ENCODE assay signal across 22 cellular contexts in genomic region chr9:87564111-87564510, GRCh38.
A peak's percentile ranks its signal among the peaks of the same experiment; 100 is the strongest.
DNase-seq lines count a peak whose midpoint lies in the region; ATAC-seq and TF ChIP-seq lines count a peak whose summit lies in the region.
"Had no signal": no experiment of that assay in that cellular context is flagged by ENCODE, and none has a peak within 500 bp of the region (broad histone marks: within the 10 kb centered on the region; RNA-seq: fewer than 3 reads in every experiment).

No MANE protein-coding gene starts in this region.

- H3K27me3 Mint-ChIP-seq in mesothelial cell of epicardium (ENCODE audit: low read depth), result no peaks in the 10 kb centered on the region
- no peaks in the 10 kb centered on the region for H3K27me3 Mint-ChIP-seq in activated T-helper 2 cell treated with anti-CD3 and anti-CD28 coated beads, Interferon-gamma antibody, Interleukin-2, Interleukin-4, amounts not matched to agents 10 μg/mL and 5 μg/mL and 100 μg/mL, durations not matched to agents 14 hours and 24 hours and 36 hours (ENCODE audit: low read depth)
- H3K27me3 Mint-ChIP-seq: activated B cell treated with CpG ODN at 0.5 μM for 24 hours; activated CD8-positive, alpha-beta memory T cell treated with anti-CD3 and anti-CD28 coated beads, Interleukin-2, amount 10 ng/mL, durations not matched to agents 7 days and 5 days; brain; progenitor cell of endocrine pancreas had no signal

- TF ChIP-seq CTCF in mesothelial cell of epicardium (IDR thresholded peaks at IDR 0.05; ENCODE audit: unreplicated experiment) (no peak), brain microvascular endothelial cell (IDR thresholded peaks at IDR 0.05; ENCODE audit: low read depth, low read length, missing control alignments) (no peak)

- H3K4me1 Mint-ChIP-seq in mesothelial cell of epicardium, result peaks cover 51% of the 10 kb centered on the region
- H3K4me1 Mint-ChIP-seq in activated T-helper 2 cell treated with anti-CD3 and anti-CD28 coated beads, Interferon-gamma antibody, Interleukin-2, Interleukin-4, amounts not matched to agents 10 μg/mL and 5 μg/mL and 100 μg/mL, durations not matched to agents 14 hours and 24 hours and 36 hours (ENCODE audit: low read depth), result peaks cover 3% of the 10 kb centered on the region
- H3K4me1 Mint-ChIP-seq: activated B cell treated with CpG ODN at 0.5 μM for 24 hours; activated CD8-positive, alpha-beta memory T cell treated with anti-CD3 and anti-CD28 coated beads, Interleukin-2, amount 10 ng/mL, durations not matched to agents 7 days and 5 days; IgD-negative memory B cell had no signal

- no peak overlapping the region for H3K4me3 Mint-ChIP-seq in mesothelial cell of epicardium
- H3K4me3 Mint-ChIP-seq in activated T-helper 2 cell treated with anti-CD3 and anti-CD28 coated beads, Interferon-gamma antibody, Interleukin-2, Interleukin-4, amounts not matched to agents 10 μg/mL and 5 μg/mL and 100 μg/mL, durations not matched to agents 14 hours and 24 hours and 36 hours (ENCODE audit: low read depth), result no peak overlapping the region
- H3K4me3 Mint-ChIP-seq: activated B cell treated with CpG ODN at 0.5 μM for 24 hours; activated CD8-positive, alpha-beta memory T cell treated with anti-CD3 and anti-CD28 coated beads, Interleukin-2, amount 10 ng/mL, durations not matched to agents 7 days and 5 days; brain; H9; IgD-negative memory B cell had no signal

- intact Hi-C loops in activated T-helper 2 cell treated with anti-CD3 and anti-CD28 coated beads, Interferon-gamma antibody, Interleukin-2, Interleukin-4, amounts not matched to agents 10 μg/mL and 5 μg/mL and 100 μg/mL, durations not matched to agents 14 hours and 24 hours and 36 hours (cut with micrococcal nuclease), result no loop called here

- no peak overlapping the region for H3K4me3 ChIP-seq in brain microvascular endothelial cell (ENCODE audit: low read depth, low read length)
- H3K4me3 ChIP-seq: dorsolateral prefrontal cortex, Peyer's patch had no signal

- ATAC-seq in GM19463 (IDR thresholded peaks at IDR 0.05; ENCODE audit: unreplicated experiment) (peak; percentile 40), GM19452 (IDR thresholded peaks at IDR 0.05; ENCODE audit: unreplicated experiment) (no peak)
- ATAC-seq: activated CD8-positive, alpha-beta memory T cell treated with anti-CD3 and anti-CD28 coated beads, Interleukin-2, amount 10 ng/mL, durations not matched to agents 7 days and 5 days; left colon; stimulated activated naive CD8-positive, alpha-beta T cell treated with anti-CD3 and anti-CD28 coated beads, Interleukin-15, Interleukin-2, amounts not matched to agents 100 U/mL and 50 U/mL, for 24 hours had no signal

- H3K27ac ChIP-seq in brain microvascular endothelial cell, result no peak overlapping the region
- H3K27ac ChIP-seq: dorsolateral prefrontal cortex, Peyer's patch had no signal

- no peaks in the 10 kb centered on the region for H3K27me3 ChIP-seq in brain microvascular endothelial cell (replicated peaks)
- H3K27me3 ChIP-seq: Peyer's patch had no signal

- no peaks in the 10 kb centered on the region for H3K36me3 ChIP-seq in brain microvascular endothelial cell (replicated peaks)
- H3K36me3 ChIP-seq: Peyer's patch had no signal

- peaks cover 9% of the 10 kb centered on the region for H3K36me3 Mint-ChIP-seq in mesothelial cell of epicardium
- no peaks in the 10 kb centered on the region for H3K36me3 Mint-ChIP-seq in activated T-helper 2 cell treated with anti-CD3 and anti-CD28 coated beads, Interferon-gamma antibody, Interleukin-2, Interleukin-4, amounts not matched to agents 10 μg/mL and 5 μg/mL and 100 μg/mL, durations not matched to agents 14 hours and 24 hours and 36 hours (ENCODE audit: low read depth)
- H3K36me3 Mint-ChIP-seq: activated CD8-positive, alpha-beta memory T cell treated with anti-CD3 and anti-CD28 coated beads, Interleukin-2, amount 10 ng/mL, durations not matched to agents 7 days and 5 days; IgD-negative memory B cell had no signal

- H3K9me3 Mint-ChIP-seq in mesothelial cell of epicardium, result no peaks in the 10 kb centered on the region
- H3K9me3 Mint-ChIP-seq in activated T-helper 2 cell treated with anti-CD3 and anti-CD28 coated beads, Interferon-gamma antibody, Interleukin-2, Interleukin-4, amounts not matched to agents 10 μg/mL and 5 μg/mL and 100 μg/mL, durations not matched to agents 14 hours and 24 hours and 36 hours, result no peaks in the 10 kb centered on the region
- H3K9me3 Mint-ChIP-seq: activated B cell treated with CpG ODN at 0.5 μM for 24 hours, H9 had no signal

- in situ Hi-C loops in brain microvascular endothelial cell (cut with HindIII; ENCODE audit: low pct_ligation_motif_present, low sequenced_read_pairs), result no loop called here

- DNase-seq in CD1c-positive myeloid dendritic cell (ENCODE audit: extremely low spot score), result peak; percentile 35
- peak; percentile 35 for DNase-seq in astrocyte of the hippocampus (ENCODE audit: low read depth, low spot score)
- DNase-seq in mesothelial cell of epicardium (ENCODE audit: low spot score in 2 of 2, unreplicated experiment in 2 of 2), result no peak
- DNase-seq in brain microvascular endothelial cell, result no peak
- DNase-seq in iPS-NIHi7 (ENCODE audit: extremely low spot score), result no peak
- no peak for DNase-seq in activated T-helper 2 cell treated with anti-CD3 and anti-CD28 coated beads, Interferon-gamma antibody, Interleukin-2, Interleukin-4, amounts not matched to agents 10 μg/mL and 5 μg/mL and 100 μg/mL, durations not matched to agents 14 hours and 24 hours and 36 hours (ENCODE audit: low spot score)
- DNase-seq: activated B cell treated with CpG ODN at 0.5 μM for 24 hours; activated CD8-positive, alpha-beta memory T cell treated with anti-CD3 and anti-CD28 coated beads, Interleukin-2, amount 10 ng/mL, durations not matched to agents 7 days and 5 days; activated naive CD4-positive, alpha-beta T cell; dorsolateral prefrontal cortex; H9; hypothalamus; left colon; NCI-H1092 treated with DMSO at 0.1 percent for 48 hours; NCI-H748 treated with DMSO at 0.1 percent for 48 hours; Peyer's patch; stimulated activated naive CD8-positive, alpha-beta T cell treated with anti-CD3 and anti-CD28 coated beads, Interleukin-15, Interleukin-2, amounts not matched to agents 100 U/mL and 50 U/mL, for 24 hours had no signal

- H3K27ac Mint-ChIP-seq in mesothelial cell of epicardium, result peak overlapping the region; percentile 22
- H3K27ac Mint-ChIP-seq in activated T-helper 2 cell treated with anti-CD3 and anti-CD28 coated beads, Interferon-gamma antibody, Interleukin-2, Interleukin-4, amounts not matched to agents 10 μg/mL and 5 μg/mL and 100 μg/mL, durations not matched to agents 14 hours and 24 hours and 36 hours, result no peak overlapping the region
- H3K27ac Mint-ChIP-seq: activated B cell treated with CpG ODN at 0.5 μM for 24 hours; activated CD8-positive, alpha-beta memory T cell treated with anti-CD3 and anti-CD28 coated beads, Interleukin-2, amount 10 ng/mL, durations not matched to agents 7 days and 5 days; H9; IgD-negative memory B cell had no signal

Comparison
In these comparisons a context has a peak if more than half of its experiments do, and no peak if none do; other contexts are left out.
1. DNase-seq: peak in CD1c-positive myeloid dendritic cell (single experiment) and astrocyte of the hippocampus (single experiment); none in mesothelial cell of epicardium (0 of 2), brain microvascular endothelial cell (single experiment), iPS-NIHi7 (single experiment) and activated T-helper 2 cell treated with anti-CD3 and anti-CD28 coated beads, Interferon-gamma antibody, Interleukin-2, Interleukin-4, amounts not matched to agents 10 μg/mL and 5 μg/mL and 100 μg/mL, durations not matched to agents 14 hours and 24 hours and 36 hours (single experiment).